ENCODE assay signal across 13 cellular contexts in genomic region chr20:48679603-48680002, GRCh38.
DNase-seq lines count a peak whose midpoint lies in the region; ATAC-seq and TF ChIP-seq lines count a peak whose summit lies in the region.
"Had no signal": no experiment of that assay in that cellular context is flagged by ENCODE, and none has a peak within 500 bp of the region (broad histone marks: within the 10 kb centered on the region; RNA-seq: fewer than 3 reads in every experiment).

No MANE protein-coding gene starts in this region.

- H3K36me3 ChIP-seq in Peyer's patch (peaks cover 0 to 16% (median 0%) of the 10 kb centered on the region in 3 donors), GM23248 (ENCODE audit: low read depth) (no peaks in the 10 kb centered on the region)

- H3K9me2 ChIP-seq in GM23248 (ENCODE audit: insufficient read depth) = no peaks in the 10 kb centered on the region

- TF ChIP-seq POLR2A in Peyer's patch (IDR thresholded peaks at IDR 0.05) = no peak

- H3K27me3 ChIP-seq in Peyer's patch (no peaks in the 10 kb centered on the region), GM23248 (replicated peaks; ENCODE audit: insufficient read depth) (no peaks in the 10 kb centered on the region)
- H3K27me3 ChIP-seq: gastroesophageal sphincter had no signal

- in situ Hi-C loops in GM13976 (cut with MboI; ENCODE audit: low sequenced_read_pairs, unreplicated experiment) (no loop called here), GM23248 (cut with MboI) (no loop called here)

- H3K27ac ChIP-seq in Peyer's patch = no peak overlapping the region
- H3K27ac ChIP-seq in GM23248 = no peak overlapping the region
- H3K27ac ChIP-seq: gastroesophageal sphincter had no signal

- WGBS in GM23248 (ENCODE audit: low coverage in 1 of 2, low lambda C conversion rate in 2 of 2, missing lambda C conversion rate in 2 of 2), 2 experiments = 80 to 83% methylated on average over 13 to 14 of the region's 14 CpGs

- H2AFZ ChIP-seq in GM23248 = no peak overlapping the region

- no peak overlapping the region for H3K4me2 ChIP-seq in GM23248 (ENCODE audit: unreplicated experiment)

- no peaks in the 10 kb centered on the region for H3K9me3 ChIP-seq in Peyer's patch
- no peaks in the 10 kb centered on the region for H3K9me3 ChIP-seq in GM23248 (ENCODE audit: low read depth)
- H3K9me3 ChIP-seq: gastroesophageal sphincter had no signal

- no peaks in the 10 kb centered on the region for H3K79me2 ChIP-seq in GM23248 (ENCODE audit: insufficient read depth)

- no peaks in the 10 kb centered on the region for H4K20me1 ChIP-seq in GM23248 (ENCODE audit: insufficient read depth)

- no peaks in the 10 kb centered on the region; the same call in 1 of the 2 replicates for H3F3A ChIP-seq in GM23248 (ENCODE audit: insufficient read depth)

- no peak overlapping the region for H3K9ac ChIP-seq in GM23248

- no peak overlapping the region for H3K4me3 ChIP-seq in Peyer's patch
- H3K4me3 ChIP-seq in GM23248 = no peak overlapping the region
- H3K4me3 ChIP-seq: gastroesophageal sphincter had no signal

- H3K4me1 ChIP-seq in Peyer's patch = peaks cover 0 to 35% (median 7%) of the 10 kb centered on the region in 4 donors
- peaks cover 16% of the 10 kb centered on the region for H3K4me1 ChIP-seq in GM23248 (ENCODE audit: insufficient read depth)

- no peak for TF ChIP-seq CTCF in GM13976 (IDR thresholded peaks at IDR 0.05; ENCODE audit: borderline replicate concordance, control extremely low read depth, extremely low read depth, insufficient read depth, missing control alignments)
- no peak for TF ChIP-seq CTCF in Peyer's patch (IDR thresholded peaks at IDR 0.05)

- DNase-seq in A172 (ENCODE audit: low spot score) (peak; percentile 40), GM13976 (ENCODE audit: low spot score) (peak; percentile 55), Peyer's patch (peak; percentile 58 to 84 (median 75)), iPS-NIHi11 (ENCODE audit: low spot score) (peak; percentile 92), DMS53 (lab: John Stamatoyannopoulos, UW) (no peak), GM23248 (no peak)
- DNase-seq in activated naive CD4-positive, alpha-beta T cell treated with anti-CD3 and anti-CD28 coated beads, Interleukin-2, amount 50 U/mL, for 16 hours = no peak
- DNase-seq: activated T-cell treated with anti-CD3 and anti-CD28 coated beads for 4 hours, anterior cingulate cortex, GF-D8 had no signal

- ATAC-seq in GM21447 (IDR thresholded peaks at IDR 0.05; ENCODE audit: unreplicated experiment) = no peak
- ATAC-seq: gastroesophageal sphincter, Panc1 had no signal

Comparison
In these comparisons a context has a peak if more than half of its experiments do, and no peak if none do; other contexts are left out.
1. DNase-seq: peak in A172 (single experiment), GM13976 (single experiment), Peyer's patch (3 of 3) and iPS-NIHi11 (single experiment); none in DMS53 (single experiment), activated naive CD4-positive, alpha-beta T cell treated with anti-CD3 and anti-CD28 coated beads, Interleukin-2, amount 50 U/mL, for 16 hours (single experiment) and GM23248 (single experiment).